Comparison of ENCODE assay signal across 8 cellular contexts in the genomic region with DNA sequence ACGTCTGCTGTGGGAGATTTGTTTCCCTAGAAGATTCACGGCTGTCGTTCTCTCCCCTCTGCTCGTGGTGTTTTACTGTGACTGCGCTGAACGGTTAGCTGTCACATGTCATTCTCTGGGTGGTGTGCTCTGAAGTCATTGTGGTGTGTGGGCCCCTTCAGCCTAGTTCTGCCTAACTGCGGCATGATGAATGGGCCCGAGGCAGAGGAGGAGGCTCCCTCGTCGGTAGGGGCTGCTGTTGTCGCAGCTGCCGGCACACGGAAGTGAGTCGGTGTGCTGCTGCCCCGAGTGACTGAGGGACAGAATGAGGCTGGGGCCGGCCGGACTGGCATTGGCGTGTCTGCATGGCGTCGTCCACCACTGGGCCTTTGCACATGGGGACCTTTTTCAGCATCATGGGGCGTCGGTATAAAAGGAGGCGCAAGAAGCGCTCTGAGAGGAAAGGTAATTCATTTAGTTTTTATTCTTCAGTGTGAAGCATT.
DNase-seq lines count a peak whose midpoint lies in the region; ATAC-seq, FAIRE-seq and TF ChIP-seq lines count a peak whose summit lies in the region.

No MANE protein-coding gene starts in this region.

- TF ChIP-seq CTCF in GM12872 (IDR thresholded peaks at IDR 0.05; ENCODE audit: insufficient read depth, low read depth, low read length), result peak; percentile 68
- peak; percentile 18 for TF ChIP-seq CTCF in kidney (IDR thresholded peaks at IDR 0.05; ENCODE audit: borderline replicate concordance, extremely low read depth, insufficient read depth)
- no peak for TF ChIP-seq CTCF in osteoblast (IDR thresholded peaks at IDR 0.05; ENCODE audit: extremely low read depth, low read depth, low read length)

- DNase-seq in SIG-M5 treated with dmso at 0.1 percent for 504 hours (lab: John Stamatoyannopoulos, UW; ENCODE audit: unreplicated experiment) (peak; percentile 97), kidney (no peak), osteoblast (ENCODE audit: insufficient read length, low spot score, missing footprints) (no peak)
- DNase-seq in activated naive CD4-positive, alpha-beta T cell treated with Interleukin-2 at 50 U/mL for 16 hours, result peak; percentile 63
- DNase-seq in stimulated activated CD4-positive, alpha-beta T cell treated with anti-CD3 and anti-CD28 coated beads, TNF-alpha, amount 100 ng/mL, for 1 hour (ENCODE audit: low read depth in 3 of 3, low spot score in 1 of 3), result peak in 2 of 3 donors; percentile 30 to 37

- H3K9me3 ChIP-seq in kidney (ENCODE audit: control insufficient read depth in 1 of 2, low read length in 2 of 2) (no peaks in the 10 kb centered on the region), osteoblast (ENCODE audit: low read depth, low read length) (no peaks in the 10 kb centered on the region)

- H3K4me2 ChIP-seq in osteoblast (ENCODE audit: insufficient read depth, low read length), result no peak overlapping the region

- H3K4me1 ChIP-seq in kidney (ENCODE audit: control insufficient read depth in 1 of 2, insufficient read depth in 1 of 2, low read depth in 1 of 2, low read length in 2 of 2) (no peaks in the 10 kb centered on the region), osteoblast (ENCODE audit: insufficient read depth, low read length) (peaks cover 22% of the 10 kb centered on the region)

- peaks cover 10% of the 10 kb centered on the region for H4K20me1 ChIP-seq in osteoblast (ENCODE audit: insufficient read depth, low read length)

- no peak for FAIRE-seq in kidney (lab: Jason Lieb, UNC)

- no peak overlapping the region for H3K9ac ChIP-seq in kidney (ENCODE audit: low read length in 2 of 2)

- no peak overlapping the region for H3K4me3 ChIP-seq in kidney (ENCODE audit: low read length in 2 of 2)
- H3K4me3 ChIP-seq in osteoblast (ENCODE audit: insufficient read depth, low read length), result no peak overlapping the region

- no peak for ATAC-seq in HG03469 (IDR thresholded peaks at IDR 0.05; ENCODE audit: unreplicated experiment)
- no peak for ATAC-seq in HG03139 (IDR thresholded peaks at IDR 0.05; ENCODE audit: unreplicated experiment)

- no peak overlapping the region for H2AFZ ChIP-seq in osteoblast (ENCODE audit: low read length)

- intact Hi-C loops in kidney (cut with DNase I), result no loop called here

- H3K27me3 ChIP-seq in osteoblast (ENCODE audit: insufficient read depth, low read length), result no peaks in the 10 kb centered on the region

- H3K27ac ChIP-seq in kidney (ENCODE audit: low read depth in 2 of 2, low read length in 2 of 2) (no peak overlapping the region), osteoblast (ENCODE audit: low read depth, low read length) (no peak overlapping the region)

- no peaks in the 10 kb centered on the region for H3K79me2 ChIP-seq in osteoblast (ENCODE audit: insufficient read depth, low read length)

- H3K36me3 ChIP-seq in kidney (ENCODE audit: control insufficient read depth in 1 of 2, insufficient read depth in 2 of 2, low read length in 2 of 2), result no peaks in the 10 kb centered on the region
- H3K36me3 ChIP-seq in osteoblast (ENCODE audit: insufficient read depth, low read length), result no peaks in the 10 kb centered on the region

Comparison
In these comparisons a context has a peak if more than half of its experiments do, and no peak if none do; other contexts are left out.
1. DNase-seq: peak in SIG-M5 treated with dmso at 0.1 percent for 504 hours (single experiment), activated naive CD4-positive, alpha-beta T cell treated with Interleukin-2 at 50 U/mL for 16 hours (single experiment) and stimulated activated CD4-positive, alpha-beta T cell treated with anti-CD3 and anti-CD28 coated beads, TNF-alpha, amount 100 ng/mL, for 1 hour (2 of 3); none in kidney (single experiment) and osteoblast (single experiment).